Comparison of ENCODE assay signal across 9 cellular contexts in genomic region chr2:172101707-172102158, GRCh38. TPM values are rescaled to one million over a fixed set of nuclear protein-coding genes. Genes with fewer than 3 reads are reported as not detected.
DNase-seq lines count a peak whose midpoint lies in the region; ATAC-seq, FAIRE-seq and TF ChIP-seq lines count a peak whose summit lies in the region.
"Had no signal": no experiment of that assay in that cellular context is flagged by ENCODE, and none has a peak within 500 bp of the region (broad histone marks: within the 10 kb centered on the region; RNA-seq: fewer than 3 reads in every experiment).

No MANE protein-coding gene starts in this region.

- H3K4me1 ChIP-seq in keratinocyte (ENCODE audit: control insufficient read depth, extremely low read depth, insufficient read depth, low read length) = peaks cover 57% of the 10 kb centered on the region

- no peaks in the 10 kb centered on the region for H3K9me3 ChIP-seq in CD4-positive, alpha-beta T cell (ENCODE audit: control insufficient read depth, low read length)
- no peaks in the 10 kb centered on the region for H3K9me3 ChIP-seq in keratinocyte (ENCODE audit: control insufficient read depth, low read depth, low read length)

- H3K79me2 ChIP-seq in keratinocyte (ENCODE audit: control insufficient read depth, insufficient read depth, low read length) = no peaks in the 10 kb centered on the region

- no peak overlapping the region for H3K27ac ChIP-seq in CD4-positive, alpha-beta T cell (ENCODE audit: low read depth, low read length)
- H3K27ac ChIP-seq in keratinocyte (ENCODE audit: control insufficient read depth, insufficient read depth, low read length) = peak overlapping the region; percentile 54

- H4K20me1 ChIP-seq in keratinocyte (ENCODE audit: control insufficient read depth, extremely low read depth, insufficient read depth, low read length) = no peaks in the 10 kb centered on the region

- no peaks in the 10 kb centered on the region for H3K36me3 Mint-ChIP-seq in CD4-positive, alpha-beta T cell (ENCODE audit: low read depth)
- peaks cover 4% of the 10 kb centered on the region for H3K36me3 Mint-ChIP-seq in activated T-helper 1 cell treated with anti-CD3 and anti-CD28 coated beads, Interleukin-12 subunit alpha, Interleukin-12 subunit beta, Interleukin-2, Interleukin-4 antibody, amounts not matched to agents 30 ng/mL and 10 ng/mL and 1 ng/mL, durations not matched to agents 14 hours and 24 hours and 36 hours (ENCODE audit: low read depth)

- POLR2A ChIA-PET in CD4-positive, alpha-beta T cell (lab: Charles Lee) = interaction anchor here (0.5 to 3.9 kb wide), 6 partner anchors 14 to 362 kb away, joined by 3 to 23 read pairs (median 3); partner anchors contain the start of gene SLC25A12

- DNase-seq in CD4-positive, alpha-beta T cell = peak in 2 of 10 experiments; percentile 31 to 36
- DNase-seq in HK-2 (ENCODE audit: unreplicated experiment) (peak; percentile 38), keratinocyte (ENCODE audit: low read depth, low spot score) (no peak), GM19239 (ENCODE audit: insufficient read length, low spot score) (no peak), NCI-H2029 (lab: John Stamatoyannopoulos, UW) (no peak), H54 (ENCODE audit: insufficient read length, low spot score) (no peak)
- no peak for DNase-seq in activated T-helper 1 cell treated with anti-CD3 and anti-CD28 coated beads, Interleukin-12 subunit alpha, Interleukin-12 subunit beta, Interleukin-2, Interleukin-4 antibody, amounts not matched to agents 30 ng/mL and 10 ng/mL and 1 ng/mL, durations not matched to agents 14 hours and 24 hours and 36 hours (ENCODE audit: low spot score)
- DNase-seq in stimulated activated naive CD4-positive, alpha-beta T cell treated with Interleukin-2 at 50 U/mL for 16 hours (lab: John Stamatoyannopoulos, UW) = no peak

- H3K9me3 Mint-ChIP-seq in CD4-positive, alpha-beta T cell = no peaks in the 10 kb centered on the region
- no peaks in the 10 kb centered on the region for H3K9me3 Mint-ChIP-seq in activated T-helper 1 cell treated with anti-CD3 and anti-CD28 coated beads, Interleukin-12 subunit alpha, Interleukin-12 subunit beta, Interleukin-2, Interleukin-4 antibody, amounts not matched to agents 30 ng/mL and 10 ng/mL and 1 ng/mL, durations not matched to agents 14 hours and 24 hours and 36 hours

- FAIRE-seq in keratinocyte (lab: Jason Lieb, UNC) (no peak), GM19239 (lab: Jason Lieb, UNC) (no peak), H54 (lab: Jason Lieb, UNC) (no peak)

- CTCF ChIA-PET in CD4-positive, alpha-beta T cell (lab: Charles Lee) = interaction anchor here (1.0 to 1.2 kb wide), 3 partner anchors 15 to 360 kb away, joined by 3 to 4 read pairs (median 3); no protein-coding TSS in a partner anchor

- peak overlapping the region; percentile 66 for H3K27ac Mint-ChIP-seq in CD4-positive, alpha-beta T cell
- peak overlapping the region; percentile 82 for H3K27ac Mint-ChIP-seq in activated T-helper 1 cell treated with anti-CD3 and anti-CD28 coated beads, Interleukin-12 subunit alpha, Interleukin-12 subunit beta, Interleukin-2, Interleukin-4 antibody, amounts not matched to agents 30 ng/mL and 10 ng/mL and 1 ng/mL, durations not matched to agents 14 hours and 24 hours and 36 hours

- intact Hi-C loops in CD4-positive, alpha-beta T cell (cut with DNase I, micrococcal nuclease) = loop anchor here (2.0 to 10.0 kb wide), 3 partner anchors 15 to 527 kb away; no protein-coding TSS in a partner anchor
- intact Hi-C loops in activated T-helper 1 cell treated with anti-CD3 and anti-CD28 coated beads, Interleukin-12 subunit alpha, Interleukin-12 subunit beta, Interleukin-2, Interleukin-4 antibody, amounts not matched to agents 30 ng/mL and 10 ng/mL and 1 ng/mL, durations not matched to agents 14 hours and 24 hours and 36 hours (cut with micrococcal nuclease) = loop anchor here (1.0 to 10.0 kb wide), 6 partner anchors 17 to 1384 kb away; partner anchors contain the start of genes GAD1, GORASP2 and SP5

- peak overlapping the region; percentile 84 for H3K4me3 Mint-ChIP-seq in CD4-positive, alpha-beta T cell
- peak overlapping the region; percentile 71 for H3K4me3 Mint-ChIP-seq in activated T-helper 1 cell treated with anti-CD3 and anti-CD28 coated beads, Interleukin-12 subunit alpha, Interleukin-12 subunit beta, Interleukin-2, Interleukin-4 antibody, amounts not matched to agents 30 ng/mL and 10 ng/mL and 1 ng/mL, durations not matched to agents 14 hours and 24 hours and 36 hours

- peak overlapping the region; percentile 93 for H3K4me2 ChIP-seq in keratinocyte (ENCODE audit: control insufficient read depth, extremely low read depth, insufficient read depth, low read depth, low read length)

- H3K36me3 ChIP-seq in keratinocyte (ENCODE audit: control insufficient read depth in 2 of 2, extremely low read depth in 1 of 2, insufficient read depth in 2 of 2, low read length in 2 of 2) = no peaks in the 10 kb centered on the region

- peak; percentile 9 for ATAC-seq in CD4-positive, alpha-beta T cell (ENCODE audit: poor library complexity)

- peaks cover 50% of the 10 kb centered on the region for H3K4me1 Mint-ChIP-seq in CD4-positive, alpha-beta T cell (ENCODE audit: low read depth)
- H3K4me1 Mint-ChIP-seq in activated T-helper 1 cell treated with anti-CD3 and anti-CD28 coated beads, Interleukin-12 subunit alpha, Interleukin-12 subunit beta, Interleukin-2, Interleukin-4 antibody, amounts not matched to agents 30 ng/mL and 10 ng/mL and 1 ng/mL, durations not matched to agents 14 hours and 24 hours and 36 hours (ENCODE audit: low read depth) = peaks cover 50% of the 10 kb centered on the region

- H3K9me1 ChIP-seq in keratinocyte (ENCODE audit: control insufficient read depth, extremely low read depth, insufficient read depth, low read length) = no peaks in the 10 kb centered on the region

- H3K27me3 ChIP-seq in CD4-positive, alpha-beta T cell (ENCODE audit: control insufficient read depth, insufficient read depth, low read length) = peaks cover 100% of the 10 kb centered on the region
- no peaks in the 10 kb centered on the region for H3K27me3 ChIP-seq in keratinocyte (ENCODE audit: control insufficient read depth, extremely low read depth, insufficient read depth, low read length)

- TF ChIP-seq POLR2A in H54 (IDR thresholded peaks at IDR 0.05; ENCODE audit: low read depth, low read length) = no peak

- H3K9ac ChIP-seq in keratinocyte (ENCODE audit: control insufficient read depth, extremely low read depth, insufficient read depth, low read length) = peak overlapping the region; percentile 80

- no peak for TF ChIP-seq CTCF in CD4-positive, alpha-beta T cell (IDR thresholded peaks at IDR 0.05)
- TF ChIP-seq CTCF in keratinocyte (optimal IDR thresholded peaks at IDR 0.05 in 1 of 3, IDR thresholded peaks at IDR 0.05 in 1 of 3, conservative IDR thresholded peaks at IDR 0.05 in 1 of 3; ENCODE audit: extremely low read depth in 1 of 3, insufficient read depth in 2 of 3, low read length in 3 of 3) = peak in 1 of 3 experiments; percentile 7

- dilution Hi-C loops in keratinocyte (cut with MboI; ENCODE audit: extremely low pct_ligation_motif_present, low sequenced_read_pairs) = no loop called here

- peaks cover 79% of the 10 kb centered on the region for H3K27me3 Mint-ChIP-seq in CD4-positive, alpha-beta T cell
- H3K27me3 Mint-ChIP-seq in activated T-helper 1 cell treated with anti-CD3 and anti-CD28 coated beads, Interleukin-12 subunit alpha, Interleukin-12 subunit beta, Interleukin-2, Interleukin-4 antibody, amounts not matched to agents 30 ng/mL and 10 ng/mL and 1 ng/mL, durations not matched to agents 14 hours and 24 hours and 36 hours (ENCODE audit: insufficient read depth) = peaks cover 72% of the 10 kb centered on the region

- peak overlapping the region; percentile 55 to 90 (median 81) for H3K4me3 ChIP-seq in keratinocyte (ENCODE audit: control insufficient read depth in 2 of 3, extremely low read depth in 1 of 3, insufficient read depth in 2 of 3, low read depth in 1 of 3, low read length in 3 of 3)

- peak overlapping the region; percentile 98 for H2AFZ ChIP-seq in keratinocyte (ENCODE audit: control insufficient read depth, low read length)

RNA-seq across cellular contexts. Expression of gene DLX2, which starts 1.0 kb away (rescaled TPM):
- not detected for total RNA-seq in CD4-positive, alpha-beta T cell
- 0.20 TPM in 1 of 2 replicates, not detected in the other for total RNA-seq in activated T-helper 1 cell treated with anti-CD3 and anti-CD28 coated beads, Interleukin-12 subunit alpha, Interleukin-12 subunit beta, Interleukin-2, Interleukin-4 antibody, amounts not matched to agents 30 ng/mL and 10 ng/mL and 1 ng/mL, durations not matched to agents 14 hours and 24 hours and 36 hours
- 0.26 to 0.31 TPM (median 0.29 TPM) in 3 replicates for polyA plus RNA-seq in keratinocyte
- polyA plus RNA-seq in keratinocyte (2011; ENCODE audit: low read depth) = 1.3 TPM
- 0.32 and 0.61 TPM in 2 replicates for polyA plus RNA-seq in keratinocyte (2011; cell fraction: cytosol; rRNA removed)
- polyA plus RNA-seq in keratinocyte (2011; cell fraction: nucleus; rRNA removed) = 2.2 and 3.3 TPM in 2 replicates
- 0.77 and 3.1 TPM in 2 replicates for polyA plus RNA-seq in keratinocyte (2012; ENCODE audit: low replicate concordance)
- 0.10 to 0.33 TPM in 2 of 3 replicates, not detected in the other for polyA minus RNA-seq in keratinocyte
- 0.96 TPM for polyA minus RNA-seq in keratinocyte (2011; cell fraction: cytosol; rRNA and poly(A)+ RNA removed)
- polyA minus RNA-seq in keratinocyte (2011; cell fraction: nucleus; rRNA and poly(A)+ RNA removed) = 0.74 and 1.4 TPM in 2 replicates
- total RNA-seq: renal cortical epithelial cell had no signal

RNA-seq across cellular contexts. Expression of gene DLX1, which starts 16.4 kb away (rescaled TPM):
- total RNA-seq in CD4-positive, alpha-beta T cell = not detected
- not detected in 2 replicates for total RNA-seq in activated T-helper 1 cell treated with anti-CD3 and anti-CD28 coated beads, Interleukin-12 subunit alpha, Interleukin-12 subunit beta, Interleukin-2, Interleukin-4 antibody, amounts not matched to agents 30 ng/mL and 10 ng/mL and 1 ng/mL, durations not matched to agents 14 hours and 24 hours and 36 hours
- 0.68 to 1.5 TPM (median 0.88 TPM) in 3 replicates for polyA plus RNA-seq in keratinocyte
- 0.39 TPM for polyA plus RNA-seq in keratinocyte (2011; ENCODE audit: low read depth)
- polyA plus RNA-seq in keratinocyte (2011; cell fraction: cytosol; rRNA removed) = 0.62 and 0.81 TPM in 2 replicates
- polyA plus RNA-seq in keratinocyte (2011; cell fraction: nucleus; rRNA removed) = 1.7 and 2.8 TPM in 2 replicates
- polyA plus RNA-seq in keratinocyte (2012; ENCODE audit: low replicate concordance) = 0.48 and 1.5 TPM in 2 replicates
- polyA minus RNA-seq in keratinocyte = 0.32 to 2.0 TPM (median 0.99 TPM) in 3 replicates
- not detected for polyA minus RNA-seq in keratinocyte (2011; cell fraction: cytosol; rRNA and poly(A)+ RNA removed)
- 0.54 and 0.63 TPM in 2 replicates for polyA minus RNA-seq in keratinocyte (2011; cell fraction: nucleus; rRNA and poly(A)+ RNA removed)
- total RNA-seq: renal cortical epithelial cell had no signal
